21 cellular contexts compared by ENCODE assay signal in the genomic region with DNA sequence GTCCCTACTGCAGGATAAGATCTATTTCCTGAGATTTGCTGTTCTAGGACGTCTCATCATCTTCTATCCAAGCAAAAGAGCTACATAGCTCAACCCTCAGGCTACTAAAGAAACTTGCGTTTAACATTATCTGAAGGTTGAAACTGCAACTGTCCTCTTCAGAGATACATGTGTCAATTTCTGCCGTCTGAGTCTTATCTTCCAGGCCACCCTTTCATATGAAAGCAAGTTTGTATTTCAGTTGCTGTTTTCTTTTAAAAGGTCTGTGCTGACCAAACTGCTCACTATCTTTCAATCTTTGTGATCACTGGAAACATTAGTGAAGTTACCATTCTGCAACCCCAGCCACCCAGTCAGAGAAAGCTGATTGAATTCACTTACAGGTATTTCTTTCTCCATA.
DNase-seq lines count a peak whose midpoint lies in the region; ATAC-seq and TF ChIP-seq lines count a peak whose summit lies in the region.
"Had no signal": no experiment of that assay in that cellular context is flagged by ENCODE, and none has a peak within 500 bp of the region (broad histone marks: within the 10 kb centered on the region; RNA-seq: fewer than 3 reads in every experiment).

No MANE protein-coding gene starts in this region.

- H3K9me3 ChIP-seq in cardiac muscle cell (ENCODE audit: low read depth) (no peaks in the 10 kb centered on the region), heart left ventricle (peaks cover 0 to 11% (median 0%) of the 10 kb centered on the region in 12 donors), MM.1S (replicated peaks; ENCODE audit: insufficient read depth, low read length) (no peaks in the 10 kb centered on the region)

- WGBS in heart left ventricle, 4 donors: 40 to 51% (median 43%) methylated on average over 3 of the region's 3 CpGs

- H3K4me3 ChIP-seq in cardiac muscle cell (no peak overlapping the region), heart left ventricle (no peak overlapping the region), MM.1S (ENCODE audit: low read length) (no peak overlapping the region)
- H3K4me3 ChIP-seq: BLaER1, SJSA1 had no signal

- H3K4me1 ChIP-seq in cardiac muscle cell (ENCODE audit: low read depth) (peaks cover 20% of the 10 kb centered on the region), heart left ventricle (no peaks in the 10 kb centered on the region), MM.1S (ENCODE audit: low read length) (peaks cover 7% of the 10 kb centered on the region; the same call in 1 of the 2 replicates)
- H3K4me1 ChIP-seq: BLaER1, SJSA1 had no signal

- no peaks in the 10 kb centered on the region for H3K9me3 Mint-ChIP-seq in activated CD8-positive, alpha-beta T cell treated with anti-CD3 and anti-CD28 coated beads, Interleukin-2, amount 10 ng/mL, durations not matched to agents 7 days and 5 days (ENCODE audit: insufficient read depth)

- H3K79me2 ChIP-seq in MM.1S (ENCODE audit: low read length): no peaks in the 10 kb centered on the region

- H2AFZ ChIP-seq in MM.1S (ENCODE audit: low read length): peak overlapping the region; percentile 5; the same call in 1 of the 2 replicates

- H3K4me3 Mint-ChIP-seq in activated CD8-positive, alpha-beta T cell treated with anti-CD3 and anti-CD28 coated beads, Interleukin-2, amount 10 ng/mL, durations not matched to agents 7 days and 5 days: no peak overlapping the region
- H3K4me3 Mint-ChIP-seq: CD8-positive, alpha-beta T cell; H9; IgD-negative memory B cell had no signal

- H3F3A ChIP-seq in MM.1S (ENCODE audit: insufficient read depth, low read length): peaks cover 8% of the 10 kb centered on the region

- H3K9ac ChIP-seq in MM.1S (ENCODE audit: low read length): no peak overlapping the region
- H3K9ac ChIP-seq: BLaER1 had no signal

- H3K36me3 Mint-ChIP-seq in activated CD8-positive, alpha-beta T cell treated with anti-CD3 and anti-CD28 coated beads, Interleukin-2, amount 10 ng/mL, durations not matched to agents 7 days and 5 days (ENCODE audit: low read depth): no peaks in the 10 kb centered on the region
- H3K36me3 Mint-ChIP-seq: CD8-positive, alpha-beta T cell had no signal

- H3K27ac Mint-ChIP-seq in activated CD8-positive, alpha-beta T cell treated with anti-CD3 and anti-CD28 coated beads, Interleukin-2, amount 10 ng/mL, durations not matched to agents 7 days and 5 days: no peak overlapping the region
- H3K27ac Mint-ChIP-seq: CD8-positive, alpha-beta T cell had no signal

- no peak for DNase-seq in cardiac muscle cell (ENCODE audit: low read depth in 1 of 2, low spot score in 1 of 2)
- no peak for DNase-seq in heart left ventricle
- peak; percentile 74 for DNase-seq in MM.1S
- no peak for DNase-seq in SHP77 (lab: John Stamatoyannopoulos, UW)
- no peak for DNase-seq in NCI-H345 treated with DMSO at 0.1 percent for 48 hours (lab: John Stamatoyannopoulos, UW; ENCODE audit: unreplicated experiment)
- DNase-seq in activated CD8-positive, alpha-beta T cell treated with anti-CD3 and anti-CD28 coated beads, Interleukin-2, amount 10 ng/mL, durations not matched to agents 7 days and 5 days: no peak
- no peak for DNase-seq in SHP77 treated with DMSO at 0.1 percent for 48 hours (lab: John Stamatoyannopoulos, UW)
- DNase-seq: 8988T; CD8-positive, alpha-beta T cell; DMS79; H9; NCI-H187 treated with DMSO at 0.1 percent for 48 hours; NCI-H345; NCI-H69; PC-3; SW 1271 had no signal

- no peaks in the 10 kb centered on the region for H4K20me1 ChIP-seq in MM.1S (ENCODE audit: insufficient read depth, low read length)
- H4K20me1 ChIP-seq: BLaER1 had no signal

- H3K9me2 ChIP-seq in MM.1S (replicated peaks; ENCODE audit: insufficient read depth, low read length): no peaks in the 10 kb centered on the region

- no peaks in the 10 kb centered on the region for H3K36me3 ChIP-seq in cardiac muscle cell
- H3K36me3 ChIP-seq in heart left ventricle: no peaks in the 10 kb centered on the region
- H3K36me3 ChIP-seq in MM.1S (replicated peaks; ENCODE audit: insufficient read depth, low read length): no peaks in the 10 kb centered on the region
- H3K36me3 ChIP-seq: BLaER1, SJSA1 had no signal

- H3K4me1 Mint-ChIP-seq in activated CD8-positive, alpha-beta T cell treated with anti-CD3 and anti-CD28 coated beads, Interleukin-2, amount 10 ng/mL, durations not matched to agents 7 days and 5 days (ENCODE audit: low read depth): no peaks in the 10 kb centered on the region

- TF ChIP-seq CTCF in cardiac muscle cell (IDR thresholded peaks at IDR 0.05; ENCODE audit: low read depth, low read length): no peak
- no peak for TF ChIP-seq CTCF in heart left ventricle (IDR thresholded peaks at IDR 0.05)
- no peak for TF ChIP-seq CTCF in MM.1S (IDR thresholded peaks at IDR 0.05; ENCODE audit: low read length)

- intact Hi-C loops in heart left ventricle (cut with DNase I): loop anchor here in 2 of 10 donors (10.0 kb wide), 2 partner anchors 56 to 124 kb away; no protein-coding TSS in a partner anchor

- peak overlapping the region; percentile 0 for H3K27ac ChIP-seq in cardiac muscle cell
- no peak overlapping the region for H3K27ac ChIP-seq in heart left ventricle
- peak overlapping the region; percentile 26; the same call in 1 of the 2 replicates for H3K27ac ChIP-seq in MM.1S (ENCODE audit: low read length)
- H3K27ac ChIP-seq: BLaER1, RWPE1, SJSA1 had no signal

- peak overlapping the region; percentile 14; the same call in 1 of the 2 replicates for H3K4me2 ChIP-seq in MM.1S (ENCODE audit: low read depth, low read length)
- H3K4me2 ChIP-seq: BLaER1 had no signal

- POLR2A ChIA-PET in activated CD8-positive, alpha-beta T cell treated with anti-CD3 and anti-CD28 coated beads, Interleukin-2, amount 10 ng/mL, durations not matched to agents 7 days and 5 days (lab: Charles Lee): no interaction called here

- ATAC-seq in heart left ventricle (no peak), HG02852 (IDR thresholded peaks at IDR 0.05; ENCODE audit: unreplicated experiment) (peak; percentile 75)
- ATAC-seq in activated CD8-positive, alpha-beta T cell treated with anti-CD3 and anti-CD28 coated beads, Interleukin-2, amount 10 ng/mL, durations not matched to agents 7 days and 5 days: no peak
- ATAC-seq: CD8-positive, alpha-beta T cell; PC-3 had no signal

- no peak for TF ChIP-seq POLR2A in heart left ventricle (IDR thresholded peaks at IDR 0.05)

- CTCF ChIA-PET in activated CD8-positive, alpha-beta T cell treated with anti-CD3 and anti-CD28 coated beads, Interleukin-2, amount 10 ng/mL, durations not matched to agents 7 days and 5 days (lab: Charles Lee): no interaction called here

- H3K27me3 ChIP-seq in cardiac muscle cell (no peaks in the 10 kb centered on the region), heart left ventricle (no peaks in the 10 kb centered on the region), MM.1S (replicated peaks; ENCODE audit: insufficient read depth, low read length) (no peaks in the 10 kb centered on the region)
- H3K27me3 ChIP-seq: BLaER1, SJSA1 had no signal

- H3K27me3 Mint-ChIP-seq in activated CD8-positive, alpha-beta T cell treated with anti-CD3 and anti-CD28 coated beads, Interleukin-2, amount 10 ng/mL, durations not matched to agents 7 days and 5 days (ENCODE audit: low read depth): no peaks in the 10 kb centered on the region

Comparison
In these comparisons a context has a peak if more than half of its experiments do, and no peak if none do; other contexts are left out.
1. H3K27ac ChIP-seq: peak in cardiac muscle cell (single experiment) and MM.1S (single experiment); none in heart left ventricle (0 of 12).